1 cellular context compared by ENCODE assay signal in genomic region chr20:32764000-32764960, GRCh38.
TF ChIP-seq lines count a peak whose summit lies in the region.

No MANE protein-coding gene starts in this region.

TF ChIP-seq in SK-N-SH, 30 proteins besides CTCF, POLR2A, EP300 and RAD21:
- TF ChIP-seq REST (IDR thresholded peaks at IDR 0.05; ENCODE audit: low read depth, low read length), result no peak
- TF ChIP-seq TAF1 (IDR thresholded peaks at IDR 0.05; ENCODE audit: borderline replicate concordance, low read depth, low read length), result no peak
- TF ChIP-seq GABPA (IDR thresholded peaks at IDR 0.05; ENCODE audit: low read depth), result no peak
- TF ChIP-seq TEAD4 (IDR thresholded peaks at IDR 0.05; ENCODE audit: borderline replicate concordance, insufficient read depth), result no peak
- no peak for TF ChIP-seq CHD2 (IDR thresholded peaks at IDR 0.05; ENCODE audit: low read length, partially characterized antibody)
- no peak for TF ChIP-seq SIN3A (IDR thresholded peaks at IDR 0.05; ENCODE audit: borderline replicate concordance, low read depth, low read length)
- TF ChIP-seq MEF2A (IDR thresholded peaks at IDR 0.05; ENCODE audit: borderline replicate concordance, low read depth), result no peak
- TF ChIP-seq RFX5 (IDR thresholded peaks at IDR 0.05; ENCODE audit: low read length), result no peak
- TF ChIP-seq NRF1 (IDR thresholded peaks at IDR 0.05; ENCODE audit: low read depth, low read length), result no peak
- TF ChIP-seq, protein P1, sequence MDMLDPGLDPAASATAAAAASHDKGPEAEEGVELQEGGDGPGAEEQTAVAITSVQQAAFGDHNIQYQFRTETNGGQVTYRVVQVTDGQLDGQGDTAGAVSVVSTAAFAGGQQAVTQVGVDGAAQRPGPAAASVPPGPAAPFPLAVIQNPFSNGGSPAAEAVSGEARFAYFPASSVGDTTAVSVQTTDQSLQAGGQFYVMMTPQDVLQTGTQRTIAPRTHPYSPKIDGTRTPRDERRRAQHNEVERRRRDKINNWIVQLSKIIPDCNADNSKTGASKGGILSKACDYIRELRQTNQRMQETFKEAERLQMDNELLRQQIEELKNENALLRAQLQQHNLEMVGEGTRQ (IDR thresholded peaks at IDR 0.05; ENCODE audit: borderline replicate concordance, low read depth, low read length), result no peak
- no peak for TF ChIP-seq YY1 (IDR thresholded peaks at IDR 0.05; ENCODE audit: low read depth)
- no peak for TF ChIP-seq JUND (IDR thresholded peaks at IDR 0.05)
- TF ChIP-seq PBX3 (IDR thresholded peaks at IDR 0.05), result no peak
- TF ChIP-seq GATA2 (CRISPR knock-in tag; IDR thresholded peaks at IDR 0.05), result no peak
- no peak for TF ChIP-seq RCOR1 (IDR thresholded peaks at IDR 0.05; ENCODE audit: low read length)
- TF ChIP-seq IRF3 (IDR thresholded peaks at IDR 0.05; ENCODE audit: low read depth, low read length), result no peak
- no peak for TF ChIP-seq USF1 (IDR thresholded peaks at IDR 0.05; ENCODE audit: borderline replicate concordance, low read depth)
- no peak for TF ChIP-seq ELF1 (IDR thresholded peaks at IDR 0.05)
- no peak for TF ChIP-seq FOXM1 (IDR thresholded peaks at IDR 0.05; ENCODE audit: low read depth)
